ENCODE assay signal across 1 cellular context in the genomic region with DNA sequence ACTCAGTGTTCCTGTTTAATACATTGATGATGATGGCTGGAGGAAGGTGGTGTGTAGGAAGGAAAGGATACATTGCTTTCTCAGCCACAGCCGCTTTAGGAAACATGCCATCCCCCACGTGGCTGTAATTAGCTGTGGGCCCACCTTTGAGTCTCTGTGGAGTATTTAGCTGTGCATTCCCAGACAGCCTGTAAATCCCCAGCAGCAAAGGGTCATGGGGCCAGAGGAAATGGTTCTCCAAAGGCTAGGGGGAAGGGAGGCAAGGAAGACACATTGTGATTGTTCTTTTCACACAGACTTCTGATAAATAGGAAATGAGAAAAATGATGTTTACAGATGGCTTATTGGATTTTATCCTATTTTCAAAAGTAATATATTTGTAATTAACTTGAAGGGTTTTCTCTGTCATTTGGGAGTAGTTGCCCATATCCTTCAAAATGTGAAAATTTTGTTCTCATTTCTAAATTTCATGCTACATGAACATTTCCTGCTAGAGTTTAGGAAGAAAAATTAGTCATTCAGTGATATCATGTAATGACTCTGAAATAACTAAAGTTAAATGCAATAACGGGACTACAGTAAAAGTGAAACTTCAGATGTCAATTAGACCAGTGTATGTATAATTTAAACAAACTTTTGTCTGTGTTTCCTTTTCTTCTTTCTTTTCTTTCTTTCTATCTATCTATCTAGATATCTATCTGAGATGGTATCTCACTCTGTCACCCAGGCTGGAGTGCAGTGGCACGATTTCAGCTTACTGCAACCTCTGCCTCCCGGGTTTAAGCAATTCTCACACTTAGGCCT.
TF ChIP-seq lines count a peak whose summit lies in the region.

No MANE protein-coding gene starts in this region.

TF ChIP-seq in HEK293, 187 proteins besides CTCF, POLR2A, EP300 and RAD21 (continued from another document):
- peak; percentile 92 for TF ChIP-seq ZNF692 (tag by site-specific recombination; IDR thresholded peaks at IDR 0.05)
- TF ChIP-seq ZNF221 (tag by site-specific recombination; IDR thresholded peaks at IDR 0.05; ENCODE audit: borderline replicate concordance), result no peak
- TF ChIP-seq ZFP3 (tag by site-specific recombination; IDR thresholded peaks at IDR 0.05; ENCODE audit: low read depth), result no peak
- TF ChIP-seq GLIS1 (tag by site-specific recombination; IDR thresholded peaks at IDR 0.05), result peak; percentile 78
- TF ChIP-seq ZNF341 (tag by site-specific recombination; IDR thresholded peaks at IDR 0.05; ENCODE audit: low read depth), result no peak
- TF ChIP-seq ZNF398 (tag by site-specific recombination; IDR thresholded peaks at IDR 0.05), result no peak
TF ChIP-seq in HEK293: peak in this region for 3.
